ENCODE assay signal across 8 cellular contexts in the genomic region with DNA sequence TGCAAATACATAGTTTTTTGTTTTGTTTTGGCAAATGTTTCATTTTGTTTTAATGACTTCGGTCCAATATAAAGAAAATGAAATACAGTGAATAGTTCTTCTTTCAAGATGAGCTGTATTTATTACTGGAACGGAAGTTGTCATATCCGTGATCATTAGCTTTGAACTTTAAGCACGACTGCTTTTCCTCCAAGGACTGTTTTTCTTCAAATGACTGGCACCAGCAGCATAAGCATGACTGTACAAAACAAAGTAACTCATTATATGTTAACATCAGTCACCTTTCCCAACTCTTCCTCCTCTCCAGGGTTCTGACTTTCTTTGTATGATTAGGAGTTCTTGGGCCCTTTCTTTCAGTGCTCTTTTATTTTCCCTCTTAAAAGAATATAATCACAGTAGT. TPM values are rescaled to one million over a fixed set of nuclear protein-coding genes. Genes with fewer than 3 reads are reported as not detected.
A peak's percentile ranks its signal among the peaks of the same experiment; 100 is the strongest.
DNase-seq lines count a peak whose midpoint lies in the region; ATAC-seq, FAIRE-seq and TF ChIP-seq lines count a peak whose summit lies in the region.

No MANE protein-coding gene starts in this region.

- H3K27ac ChIP-seq in left ventricle myocardium inferior (replicated peaks) (peak overlapping the region; percentile 87), vagina (peak overlapping the region; percentile 30)

- no peak for TF ChIP-seq POLR2A in vagina (IDR thresholded peaks at IDR 0.05)

- H3K36me3 ChIP-seq in left ventricle myocardium inferior, result peaks cover 28% of the 10 kb centered on the region
- no peaks in the 10 kb centered on the region for H3K36me3 ChIP-seq in vagina

- no peak for DNase-seq in left ventricle myocardium inferior
- no peak for DNase-seq in left ventricle myocardium superior
- DNase-seq in vagina (ENCODE audit: extremely low spot score in 2 of 2), result no peak
- DNase-seq in MV-4-11 (lab: John Stamatoyannopoulos, UW), result no peak
- no peak for DNase-seq in effector CD8-positive, alpha-beta T cell (lab: John Stamatoyannopoulos, UW)
- DNase-seq in NCI-H2081 treated with DMSO at 0.1 percent for 48 hours (lab: John Stamatoyannopoulos, UW), result no peak

- ATAC-seq in left ventricle myocardium superior, result no peak
- peak; percentile 99 for ATAC-seq in HG03103 (IDR thresholded peaks at IDR 0.05; ENCODE audit: low read depth, unreplicated experiment)

- H3K9me3 ChIP-seq in left ventricle myocardium inferior (replicated peaks), result peaks cover 10% of the 10 kb centered on the region
- no peaks in the 10 kb centered on the region for H3K9me3 ChIP-seq in vagina

- H3K4me1 ChIP-seq in left ventricle myocardium inferior (peaks cover 52% of the 10 kb centered on the region), vagina (no peaks in the 10 kb centered on the region)

- no peaks in the 10 kb centered on the region for H3K27me3 ChIP-seq in left ventricle myocardium inferior (ENCODE audit: low read depth)
- no peaks in the 10 kb centered on the region for H3K27me3 ChIP-seq in vagina

- intact Hi-C loops in left ventricle myocardium inferior (cut with micrococcal nuclease), result no loop called here
- intact Hi-C loops in left ventricle myocardium superior (cut with micrococcal nuclease), result no loop called here
- intact Hi-C loops in vagina (cut with DNase I), result no loop called here

- TF ChIP-seq CTCF in left ventricle myocardium inferior (IDR thresholded peaks at IDR 0.05; ENCODE audit: borderline replicate concordance) (no peak), vagina (IDR thresholded peaks at IDR 0.05) (no peak)

- peak; percentile 71 for FAIRE-seq in endometrium (lab: Jason Lieb, UNC)

- H3K4me3 ChIP-seq in left ventricle myocardium inferior, result no peak overlapping the region
- no peak overlapping the region for H3K4me3 ChIP-seq in vagina

RNA-seq across cellular contexts. Expression of a gene that starts 20.5 kb away (rescaled TPM):
- 25.6 TPM for total RNA-seq in left ventricle myocardium inferior
- 15.6 TPM for total RNA-seq in left ventricle myocardium superior
- total RNA-seq in vagina, result 46.2 TPM
